Comparison of ENCODE assay signal across 13 cellular contexts in the genomic region with DNA sequence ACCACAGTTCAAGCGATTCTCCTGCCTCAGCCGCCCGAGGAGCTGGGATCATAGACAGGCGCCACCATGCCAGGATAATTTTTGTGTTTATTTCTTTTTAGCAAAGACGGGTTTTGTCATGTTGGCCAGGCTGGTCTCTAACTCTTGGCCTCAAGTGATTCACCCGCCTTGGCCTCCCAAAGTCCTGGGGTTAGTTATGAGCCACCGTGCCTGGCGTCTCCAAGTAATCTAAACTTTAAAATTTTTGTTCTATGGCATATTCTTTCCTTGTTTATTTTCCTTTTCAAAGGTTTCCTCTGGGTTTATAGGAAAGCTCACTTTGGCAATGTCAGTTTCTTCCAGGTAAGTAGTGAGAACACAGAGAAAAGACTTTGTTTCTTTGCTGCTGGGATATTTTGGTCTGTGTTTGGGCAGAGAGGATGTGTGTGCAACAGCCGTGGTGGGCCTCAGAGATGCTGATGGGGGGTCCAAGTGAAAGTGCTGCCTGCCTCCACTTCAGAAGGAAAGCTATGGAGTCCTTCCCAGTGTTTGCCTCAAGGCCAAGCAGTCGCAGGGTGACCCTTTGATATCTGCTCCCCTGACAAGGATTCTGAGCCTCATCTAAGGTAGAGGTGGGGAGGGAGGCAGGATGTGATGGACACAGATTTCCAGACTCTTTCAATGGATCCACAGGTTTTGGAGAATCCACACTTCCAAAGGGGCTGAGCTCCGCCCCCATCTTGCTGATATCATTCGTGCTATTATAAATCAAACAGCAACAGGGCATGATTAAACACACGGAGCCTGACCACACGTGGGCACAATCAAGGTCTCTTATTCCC. TPM values are rescaled to one million over a fixed set of nuclear protein-coding genes. Genes with fewer than 3 reads are reported as not detected.
DNase-seq lines count a peak whose midpoint lies in the region; ATAC-seq and TF ChIP-seq lines count a peak whose summit lies in the region.
"Had no signal": no experiment of that assay in that cellular context is flagged by ENCODE, and none has a peak within 500 bp of the region (broad histone marks: within the 10 kb centered on the region; RNA-seq: fewer than 3 reads in every experiment).

No MANE protein-coding gene starts in this region.

- H3K27ac ChIP-seq in VCaP = peak overlapping the region; percentile 95

- peak overlapping the region; percentile 73 for H3K4me3 ChIP-seq in fibroblast of villous mesenchyme (ENCODE audit: low read depth, low read length)

- peak overlapping the region; percentile 24 for H3K4me3 Mint-ChIP-seq in activated naive CD4-positive, alpha-beta T cell treated with anti-CD3 and anti-CD28 coated beads, Interleukin-2, amount 10 ng/mL, durations not matched to agents 7 days and 5 days
- H3K4me3 Mint-ChIP-seq in stimulated activated memory B cell treated with anti-CD40 and anti-IgM and Interleukin-4, amounts not matched to agents 10 μg/mL and 1 μg/mL and 100 μg/mL, for 72 hours = peak overlapping the region; percentile 5

- H3K27ac Mint-ChIP-seq in activated naive CD4-positive, alpha-beta T cell treated with anti-CD3 and anti-CD28 coated beads, Interleukin-2, amount 10 ng/mL, durations not matched to agents 7 days and 5 days = no peak overlapping the region
- H3K27ac Mint-ChIP-seq in activated naive CD4-positive, alpha-beta T cell treated with anti-CD3 and anti-CD28 coated beads, Interleukin-2, amount 50 U/mL, for 72 hours = no peak overlapping the region
- no peak overlapping the region for H3K27ac Mint-ChIP-seq in stimulated activated memory B cell treated with anti-CD40 and anti-IgM and Interleukin-4, amounts not matched to agents 10 μg/mL and 1 μg/mL and 100 μg/mL, for 72 hours
- H3K27ac Mint-ChIP-seq: activated naive CD8-positive, alpha-beta T cell treated with anti-CD3 and anti-CD28 coated beads, Interleukin-2, amount 10 ng/mL, durations not matched to agents 7 days and 5 days had no signal

- CTCF ChIA-PET in activated naive CD4-positive, alpha-beta T cell treated with anti-CD3 and anti-CD28 coated beads, Interleukin-2, amount 10 ng/mL, durations not matched to agents 7 days and 5 days (lab: Charles Lee) = interaction anchor here (0.6 to 3.4 kb wide), 4 partner anchors 14 to 282 kb away, joined by 3 to 12 read pairs (median 3); no protein-coding TSS in a partner anchor

- no peak for ATAC-seq in activated naive CD4-positive, alpha-beta T cell treated with anti-CD3 and anti-CD28 coated beads, Interleukin-2, amount 50 U/mL, for 72 hours
- ATAC-seq in stimulated activated memory B cell treated with anti-CD40 and anti-IgM and Interleukin-4, amounts not matched to agents 10 μg/mL and 1 μg/mL and 100 μg/mL, for 72 hours = no peak
- ATAC-seq in HG03469 (IDR thresholded peaks at IDR 0.05; ENCODE audit: unreplicated experiment) (no peak), HG03135 (IDR thresholded peaks at IDR 0.05; ENCODE audit: unreplicated experiment) (no peak)

- H3K4me1 Mint-ChIP-seq in activated naive CD4-positive, alpha-beta T cell treated with anti-CD3 and anti-CD28 coated beads, Interleukin-2, amount 10 ng/mL, durations not matched to agents 7 days and 5 days = peaks cover 17% of the 10 kb centered on the region
- peaks cover 7% of the 10 kb centered on the region for H3K4me1 Mint-ChIP-seq in stimulated activated memory B cell treated with anti-CD40 and anti-IgM and Interleukin-4, amounts not matched to agents 10 μg/mL and 1 μg/mL and 100 μg/mL, for 72 hours

- DNase-seq in activated naive CD4-positive, alpha-beta T cell treated with anti-CD3 and anti-CD28 coated beads, Interleukin-2, amount 10 ng/mL, durations not matched to agents 7 days and 5 days = no peak
- no peak for DNase-seq in activated naive CD4-positive, alpha-beta T cell treated with anti-CD3 and anti-CD28 coated beads, Interleukin-2, amount 50 U/mL, for 72 hours (ENCODE audit: low spot score in 2 of 2)
- no peak for DNase-seq in fibroblast of villous mesenchyme (ENCODE audit: low read depth)
- DNase-seq in C1 segment of cervical spinal cord (lab: John Stamatoyannopoulos, UW) = no peak
- DNase-seq: activated naive CD8-positive, alpha-beta T cell treated with anti-CD3 and anti-CD28 coated beads, Interleukin-2, amount 10 ng/mL, durations not matched to agents 7 days and 5 days; foreskin melanocyte; NCI-H345; stimulated activated CD4-positive, alpha-beta T cell treated with anti-CD3 and anti-CD28 coated beads, Interleukin-1b, Interleukin-23, amount 100 ng/mL, for 48 hours had no signal

- no peaks in the 10 kb centered on the region for H3K36me3 Mint-ChIP-seq in activated naive CD4-positive, alpha-beta T cell treated with anti-CD3 and anti-CD28 coated beads, Interleukin-2, amount 10 ng/mL, durations not matched to agents 7 days and 5 days
- H3K36me3 Mint-ChIP-seq in activated naive CD4-positive, alpha-beta T cell treated with anti-CD3 and anti-CD28 coated beads, Interleukin-2, amount 50 U/mL, for 72 hours = no peaks in the 10 kb centered on the region
- no peaks in the 10 kb centered on the region for H3K36me3 Mint-ChIP-seq in stimulated activated memory B cell treated with anti-CD40 and anti-IgM and Interleukin-4, amounts not matched to agents 10 μg/mL and 1 μg/mL and 100 μg/mL, for 72 hours
- H3K36me3 Mint-ChIP-seq: activated naive CD8-positive, alpha-beta T cell treated with anti-CD3 and anti-CD28 coated beads, Interleukin-2, amount 10 ng/mL, durations not matched to agents 7 days and 5 days had no signal

- no peak for TF ChIP-seq CTCF in VCaP (conservative IDR thresholded peaks at IDR 0.05)
- TF ChIP-seq CTCF in fibroblast of villous mesenchyme (IDR thresholded peaks at IDR 0.05; ENCODE audit: insufficient read depth, low read depth, low read length) = no peak

- H3K9me3 Mint-ChIP-seq in activated naive CD4-positive, alpha-beta T cell treated with anti-CD3 and anti-CD28 coated beads, Interleukin-2, amount 10 ng/mL, durations not matched to agents 7 days and 5 days = no peaks in the 10 kb centered on the region
- no peaks in the 10 kb centered on the region for H3K9me3 Mint-ChIP-seq in activated naive CD4-positive, alpha-beta T cell treated with anti-CD3 and anti-CD28 coated beads, Interleukin-2, amount 50 U/mL, for 72 hours
- H3K9me3 Mint-ChIP-seq in stimulated activated memory B cell treated with anti-CD40 and anti-IgM and Interleukin-4, amounts not matched to agents 10 μg/mL and 1 μg/mL and 100 μg/mL, for 72 hours = no peaks in the 10 kb centered on the region
- H3K9me3 Mint-ChIP-seq: activated naive CD8-positive, alpha-beta T cell treated with anti-CD3 and anti-CD28 coated beads, Interleukin-2, amount 10 ng/mL, durations not matched to agents 7 days and 5 days had no signal

- H3K27me3 Mint-ChIP-seq in activated naive CD4-positive, alpha-beta T cell treated with anti-CD3 and anti-CD28 coated beads, Interleukin-2, amount 10 ng/mL, durations not matched to agents 7 days and 5 days = peaks cover 36% of the 10 kb centered on the region
- H3K27me3 Mint-ChIP-seq in stimulated activated memory B cell treated with anti-CD40 and anti-IgM and Interleukin-4, amounts not matched to agents 10 μg/mL and 1 μg/mL and 100 μg/mL, for 72 hours = peaks cover 19% of the 10 kb centered on the region

RNA-seq across cellular contexts. Expression of gene LRP11, which starts 2.3 kb away (rescaled TPM):
- 1 to 10 TPM; 3.6 to 4.1 TPM for total RNA-seq in activated naive CD4-positive, alpha-beta T cell treated with anti-CD3 and anti-CD28 coated beads, Interleukin-2, amount 50 U/mL, for 72 hours
- 97.2 and 97.6 TPM in 2 replicates for total RNA-seq in fibroblast of villous mesenchyme

RNA-seq across cellular contexts. Expression of gene RAET1E, which starts 36.1 kb away (rescaled TPM):
- under 1 TPM in 1 of 2 donors, not detected in 1; 0.11 TPM for total RNA-seq in activated naive CD4-positive, alpha-beta T cell treated with anti-CD3 and anti-CD28 coated beads, Interleukin-2, amount 50 U/mL, for 72 hours
- under 0.01 TPM in 1 of 2 replicates, not detected in the other for total RNA-seq in fibroblast of villous mesenchyme
- total RNA-seq: activated naive CD8-positive, alpha-beta T cell treated with anti-CD3 and anti-CD28 coated beads, Interleukin-2, amount 10 ng/mL, durations not matched to agents 7 days and 5 days; thoracic aorta had no signal

Comparison
In these comparisons a context has a peak if more than half of its experiments do, and no peak if none do; other contexts are left out.
1. RNA of gene LRP11, which starts 2.3 kb away (total RNA-seq): 97.2 to 97.6 TPM in fibroblast of villous mesenchyme; 3.6 to 4.1 TPM in activated naive CD4-positive, alpha-beta T cell treated with anti-CD3 and anti-CD28 coated beads, Interleukin-2, amount 50 U/mL, for 72 hours; every median in the first group is over 10 times any median in the second.